Comparison of ENCODE assay signal across 10 cellular contexts in genomic region chr9:94875300-94876063, GRCh38.
DNase-seq lines count a peak whose midpoint lies in the region; ATAC-seq, FAIRE-seq and TF ChIP-seq lines count a peak whose summit lies in the region.
"Had no signal": no experiment of that assay in that cellular context is flagged by ENCODE, and none has a peak within 500 bp of the region (broad histone marks: within the 10 kb centered on the region; RNA-seq: fewer than 3 reads in every experiment).

No MANE protein-coding gene starts in this region.

- no peaks in the 10 kb centered on the region for H4K20me1 ChIP-seq in HepG2 (ENCODE audit: insufficient read depth, low read length)
- H4K20me1 ChIP-seq in astrocyte (ENCODE audit: insufficient read depth, low read length), result no peaks in the 10 kb centered on the region

- H3K9me3 ChIP-seq in liver (ENCODE audit: control insufficient read depth in 4 of 4, low read length in 3 of 4) (no peaks in the 10 kb centered on the region), HepG2 (ENCODE audit: low read length) (no peaks in the 10 kb centered on the region), astrocyte (ENCODE audit: insufficient read depth, low read depth, low read length) (no peaks in the 10 kb centered on the region), aorta (ENCODE audit: control insufficient read depth, low read length) (no peaks in the 10 kb centered on the region), gastrocnemius medialis (no peaks in the 10 kb centered on the region)

- H3K36me3 Mint-ChIP-seq in astrocyte (ENCODE audit: low read depth, unreplicated experiment), result peaks cover 2% of the 10 kb centered on the region

- WGBS in liver, result 61% methylated on average over 5 of the region's 5 CpGs
- WGBS in HepG2 (ENCODE audit: low lambda C conversion rate), result 95% methylated on average over 5 of the region's 5 CpGs
- WGBS in aorta, 2 donors, result 82 to 84% methylated on average over 5 of the region's 5 CpGs

- H3K27ac ChIP-seq in liver (ENCODE audit: low read depth in 1 of 2, low read length in 2 of 2), result peak overlapping the region; percentile 6 to 19
- no peak overlapping the region for H3K27ac ChIP-seq in HepG2 (ENCODE audit: extremely low read length, insufficient read depth, low read length)
- peak overlapping the region; percentile 73 for H3K27ac ChIP-seq in astrocyte (ENCODE audit: low read depth, low read length)
- peak overlapping the region; percentile 22 to 84 for H3K27ac ChIP-seq in aorta (ENCODE audit: low read depth in 1 of 2, low read length in 2 of 2)
- no peak overlapping the region for H3K27ac ChIP-seq in gastrocnemius medialis

- DNase-seq in HepG2 (ENCODE audit: low spot score) (no peak), astrocyte (ENCODE audit: low read depth) (no peak), aorta (no peak), dermis blood vessel endothelial cell (no peak), gastrocnemius medialis (no peak), NCI-H526 treated with DMSO at 0.1 percent for 48 hours (lab: John Stamatoyannopoulos, UW) (no peak)
- DNase-seq: KG1, posterior cingulate gyrus had no signal

- H3K4me1 Mint-ChIP-seq in astrocyte (ENCODE audit: low read depth, unreplicated experiment), result peaks cover 47% of the 10 kb centered on the region

- in situ Hi-C loops in HepG2 (cut with HindIII; ENCODE audit: extremely low pct_ligation_motif_present, low pct_unique_long_range_greater_than_20kb), result no loop called here
- in situ Hi-C loops in gastrocnemius medialis (cut with MboI; ENCODE audit: low sequenced_read_pairs in 4 of 4), result no loop called here

- TF ChIP-seq RAD21 in liver (IDR thresholded peaks at IDR 0.05) (peak in 1 of 2 donors; percentile 35), HepG2 (CRISPR knock-in tag; IDR thresholded peaks at IDR 0.05) (no peak)

- CTCF ChIA-PET in HepG2 (lab: Yijun Ruan, JAX; ENCODE audit: low intra/inter-chr PET ratio, low total read pairs), result no interaction called here

- H3K4me3 ChIP-seq in liver (ENCODE audit: low read depth in 1 of 3, low read length in 3 of 3) (no peak overlapping the region), HepG2 (replicated peaks in 1 of 3; ENCODE audit: insufficient read depth in 1 of 3, low read depth in 2 of 3, low read length in 3 of 3) (no peak overlapping the region), astrocyte (ENCODE audit: insufficient read depth, low read depth, low read length) (no peak overlapping the region), aorta (ENCODE audit: low read length in 2 of 2) (no peak overlapping the region), gastrocnemius medialis (no peak overlapping the region)

- H3K27me3 ChIP-seq in liver (ENCODE audit: control insufficient read depth in 4 of 4, insufficient read depth in 4 of 4, low read length in 3 of 4), result no peaks in the 10 kb centered on the region
- H3K27me3 ChIP-seq in HepG2 (ENCODE audit: control insufficient read depth in 1 of 2, insufficient read depth in 2 of 2, low read length in 2 of 2), result no peaks in the 10 kb centered on the region
- no peaks in the 10 kb centered on the region for H3K27me3 ChIP-seq in astrocyte (ENCODE audit: insufficient read depth, low read length)
- no peaks in the 10 kb centered on the region for H3K27me3 ChIP-seq in aorta (ENCODE audit: control insufficient read depth in 1 of 2, insufficient read depth in 2 of 2, low read length in 1 of 2)
- no peaks in the 10 kb centered on the region for H3K27me3 ChIP-seq in gastrocnemius medialis

- no peaks in the 10 kb centered on the region for H3K9me3 Mint-ChIP-seq in astrocyte (ENCODE audit: unreplicated experiment)

- H2AFZ ChIP-seq in HepG2 (ENCODE audit: low read length), result no peak overlapping the region
- H2AFZ ChIP-seq in astrocyte (ENCODE audit: low read depth, low read length), result no peak overlapping the region

- H3K27ac Mint-ChIP-seq in astrocyte (ENCODE audit: unreplicated experiment), result no peak overlapping the region

- H3K27me3 Mint-ChIP-seq in astrocyte (ENCODE audit: low read depth, unreplicated experiment), result no peaks in the 10 kb centered on the region

- no peak overlapping the region for H3K4me3 Mint-ChIP-seq in astrocyte (ENCODE audit: unreplicated experiment)

- no peak for TF ChIP-seq POLR2A in HepG2 (IDR thresholded peaks at IDR 0.05; ENCODE audit: insufficient read depth in 1 of 2, low read depth in 2 of 2, low read length in 2 of 2)
- TF ChIP-seq POLR2A in gastrocnemius medialis (IDR thresholded peaks at IDR 0.05), result no peak

- FAIRE-seq in HepG2 (lab: Jason Lieb, UNC) (no peak), astrocyte (lab: Jason Lieb, UNC) (peak; percentile 32)

- no peak for TF ChIP-seq EP300 in HepG2 (IDR thresholded peaks at IDR 0.05; ENCODE audit: low read depth in 2 of 2, low read length in 2 of 2)
- TF ChIP-seq EP300 in HepG2 (CRISPR knock-in tag; IDR thresholded peaks at IDR 0.05; ENCODE audit: borderline replicate concordance), result no peak

- POLR2A ChIA-PET in HepG2 (lab: Yijun Ruan, JAX), result interaction anchor here (0.6 kb wide), 1 partner anchor 20 kb away, joined by 3 read pairs; no protein-coding TSS in a partner anchor

- H3K4me2 ChIP-seq in HepG2 (ENCODE audit: low read depth, low read length) (no peak overlapping the region), astrocyte (ENCODE audit: low read length) (no peak overlapping the region)

- H3K79me2 ChIP-seq in HepG2 (ENCODE audit: insufficient read depth, low read length) (no peaks in the 10 kb centered on the region), astrocyte (ENCODE audit: insufficient read depth, low read length) (no peaks in the 10 kb centered on the region)

- H3K4me1 ChIP-seq in liver (ENCODE audit: control insufficient read depth in 4 of 4, insufficient read depth in 4 of 4, low read length in 3 of 4) (peaks cover 0 to 8% (median 1%) of the 10 kb centered on the region in 4 donors), HepG2 (ENCODE audit: insufficient read depth, low read length) (no peaks in the 10 kb centered on the region), astrocyte (ENCODE audit: insufficient read depth, low read length) (peaks cover 44% of the 10 kb centered on the region), aorta (ENCODE audit: control insufficient read depth in 1 of 2, insufficient read depth in 2 of 2, low read length in 2 of 2) (peaks cover 5 to 9% of the 10 kb centered on the region in 2 donors), gastrocnemius medialis (peaks cover 34 to 41% of the 10 kb centered on the region in 2 donors)

- no peak for TF ChIP-seq CTCF in liver (IDR thresholded peaks at IDR 0.05; ENCODE audit: low read depth, low read length, missing input control)
- TF ChIP-seq CTCF in HepG2 (CRISPR knock-in tag; IDR thresholded peaks at IDR 0.05), result no peak
- no peak for TF ChIP-seq CTCF in astrocyte (IDR thresholded peaks at IDR 0.05; ENCODE audit: insufficient read depth, low read depth, low read length)
- no peak for TF ChIP-seq CTCF in gastrocnemius medialis (IDR thresholded peaks at IDR 0.05 in 4 of 5, conservative IDR thresholded peaks at IDR 0.05 in 1 of 5)

- H3K9ac ChIP-seq in liver (ENCODE audit: low read depth in 1 of 2, low read length in 2 of 2) (no peak overlapping the region), HepG2 (ENCODE audit: insufficient read depth, low read depth, low read length) (no peak overlapping the region), astrocyte (ENCODE audit: low read length) (no peak overlapping the region)

- no TSS peak for BruUV-seq in HepG2 (replicated peaks; lab: Mats Ljungman, UMichigan)

- no peaks in the 10 kb centered on the region for H3K36me3 ChIP-seq in liver (ENCODE audit: control insufficient read depth in 4 of 4, insufficient read depth in 3 of 4, low read depth in 1 of 4, low read length in 3 of 4)
- H3K36me3 ChIP-seq in HepG2 (replicated peaks in 1 of 2; ENCODE audit: control insufficient read depth in 1 of 2, insufficient read depth in 2 of 2, low read length in 2 of 2), result no peaks in the 10 kb centered on the region; a peak in 1 of 5 replicates
- H3K36me3 ChIP-seq in astrocyte (ENCODE audit: insufficient read depth, low read length), result no peaks in the 10 kb centered on the region
- H3K36me3 ChIP-seq in aorta (ENCODE audit: control insufficient read depth in 1 of 2, insufficient read depth in 2 of 2, low read length in 1 of 2), result no peaks in the 10 kb centered on the region
- H3K36me3 ChIP-seq in gastrocnemius medialis, result no peaks in the 10 kb centered on the region

- intact Hi-C loops in HepG2 (cut with micrococcal nuclease; ENCODE audit: unreplicated experiment) (no loop called here), aorta (cut with DNase I) (no loop called here), gastrocnemius medialis (cut with DNase I; ENCODE audit: low total_unique reads) (loop anchor here (5.0 kb wide), 1 partner anchor 37 kb away; no protein-coding TSS in a partner anchor)

- ATAC-seq in HepG2 (no peak), HG03025 (IDR thresholded peaks at IDR 0.05; ENCODE audit: low FRiP score, unreplicated experiment) (peak; percentile 86), aorta (ENCODE audit: low FRiP score) (no peak), gastrocnemius medialis (no peak)

TF ChIP-seq in liver, 16 proteins besides CTCF, POLR2A, EP300 and RAD21 (continues in another document):
- TF ChIP-seq FOXA2 (IDR thresholded peaks at IDR 0.05) (no peak), HNF4A (conservative IDR thresholded peaks at IDR 0.05) (peak; percentile 29 to 47), GABPA (IDR thresholded peaks at IDR 0.05 in 1 of 2, conservative IDR thresholded peaks at IDR 0.05 in 1 of 2) (no peak), NR2F2 (IDR thresholded peaks at IDR 0.05) (no peak)
- TF ChIP-seq, protein P1, sequence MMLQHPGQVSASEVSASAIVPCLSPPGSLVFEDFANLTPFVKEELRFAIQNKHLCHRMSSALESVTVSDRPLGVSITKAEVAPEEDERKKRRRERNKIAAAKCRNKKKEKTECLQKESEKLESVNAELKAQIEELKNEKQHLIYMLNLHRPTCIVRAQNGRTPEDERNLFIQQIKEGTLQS (IDR thresholded peaks at IDR 0.05), result no peak

TF ChIP-seq in HepG2, 621 proteins besides CTCF, POLR2A, EP300 and RAD21 (continues in another document):
- TF ChIP-seq ZNF24 (IDR thresholded peaks at IDR 0.05) (no peak), SMAD1 (CRISPR knock-in tag; IDR thresholded peaks at IDR 0.05; ENCODE audit: borderline replicate concordance, low read depth) (no peak)

Comparison
In these comparisons a context has a peak if more than half of its experiments do, and no peak if none do; other contexts are left out.
1. H3K27ac ChIP-seq: peak in liver (2 of 2), astrocyte (single experiment) and aorta (2 of 2); none in HepG2 (single experiment) and gastrocnemius medialis (0 of 4).